Comparison of ENCODE assay signal across 17 cellular contexts in the genomic region with DNA sequence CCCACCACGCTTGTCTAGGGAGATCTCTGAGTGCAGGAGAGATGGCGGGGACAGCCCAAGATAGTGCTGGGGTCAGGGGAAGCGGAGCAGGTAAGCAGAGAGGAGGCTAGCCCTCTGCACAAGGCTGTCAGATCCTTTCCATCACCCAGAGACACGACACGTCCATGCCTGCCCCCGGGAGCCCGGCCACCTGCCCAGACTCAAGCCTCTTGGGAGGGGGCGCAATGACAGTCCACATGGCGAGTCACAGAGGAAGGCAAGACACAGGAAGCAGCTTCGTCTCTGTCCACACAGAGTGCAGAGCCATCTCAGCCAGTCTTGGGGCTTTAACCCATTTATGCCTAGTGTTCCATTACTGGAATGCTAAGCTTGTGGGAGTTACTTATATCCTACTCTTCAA.
DNase-seq lines count a peak whose midpoint lies in the region; ATAC-seq lines count a peak whose summit lies in the region.
"Had no signal": no experiment of that assay in that cellular context is flagged by ENCODE, and none has a peak within 500 bp of the region (broad histone marks: within the 10 kb centered on the region; RNA-seq: fewer than 3 reads in every experiment).

No MANE protein-coding gene starts in this region.

- peaks cover 55% of the 10 kb centered on the region for H3K4me1 Mint-ChIP-seq in T-helper 1 cell treated with Interleukin-12 subunit alpha and Interleukin-12 subunit beta and Interleukin-4 antibody, amounts not matched to agents 30 μg/mL and 1 μg/mL, for 36 hours (ENCODE audit: low read depth)
- H3K4me1 Mint-ChIP-seq in dendritic cell treated with granulocyte-macrophage colony-stimulating factor and Interleukin-4, amounts not matched to agents 40 ng/mL and 50 ng/mL, for 4 days (ENCODE audit: low read depth): peaks cover 67% of the 10 kb centered on the region
- H3K4me1 Mint-ChIP-seq in stimulated activated naive B cell treated with anti-CD40 and anti-IgM and Interleukin-4, amounts not matched to agents 10 μg/mL and 1 μg/mL and 100 μg/mL, for 72 hours: peaks cover 54 to 68% of the 10 kb centered on the region in 2 donors

- H3K4me3 Mint-ChIP-seq in T-helper 1 cell treated with Interleukin-12 subunit alpha and Interleukin-12 subunit beta and Interleukin-4 antibody, amounts not matched to agents 30 μg/mL and 1 μg/mL, for 36 hours: no peak overlapping the region
- H3K4me3 Mint-ChIP-seq in dendritic cell treated with granulocyte-macrophage colony-stimulating factor and Interleukin-4, amounts not matched to agents 40 ng/mL and 50 ng/mL, for 4 days: no peak overlapping the region
- H3K4me3 Mint-ChIP-seq in stimulated activated naive B cell treated with anti-CD40 and anti-IgM and Interleukin-4, amounts not matched to agents 10 μg/mL and 1 μg/mL and 100 μg/mL, for 72 hours: no peak overlapping the region

- DNase-seq in T-helper 1 cell (no peak), SK-N-DZ (ENCODE audit: low spot score) (peak; percentile 49), DMS53 (lab: John Stamatoyannopoulos, UW) (no peak)
- no peak for DNase-seq in stimulated activated naive B cell treated with anti-CD40 and anti-IgM and Interleukin-4, amounts not matched to agents 10 μg/mL and 1 μg/mL and 100 μg/mL, for 72 hours
- DNase-seq: activated CD4-positive, alpha-beta T cell treated with anti-CD3 and anti-CD28 coated beads, Interleukin-2, amount 50 U/mL, for 1 hour; activated effector memory CD4-positive, alpha-beta T cell treated with anti-CD3 and anti-CD28 coated beads, Interleukin-2, amount 50 U/mL, for 16 hours; body of pancreas; Calu3; foreskin keratinocyte; MV-4-11; right cardiac atrium; stimulated activated CD4-positive, alpha-beta T cell treated with anti-CD3 and anti-CD28 coated beads, Interleukin-2, amount 100 ng/mL, for 24 hours had no signal

- intact Hi-C loops in dendritic cell treated with granulocyte-macrophage colony-stimulating factor and Interleukin-4, amounts not matched to agents 40 ng/mL and 50 ng/mL, for 4 days (cut with micrococcal nuclease): no loop called here

- peak overlapping the region; percentile 26 for H3K27ac Mint-ChIP-seq in T-helper 1 cell treated with Interleukin-12 subunit alpha and Interleukin-12 subunit beta and Interleukin-4 antibody, amounts not matched to agents 30 μg/mL and 1 μg/mL, for 36 hours
- H3K27ac Mint-ChIP-seq in dendritic cell treated with granulocyte-macrophage colony-stimulating factor and Interleukin-4, amounts not matched to agents 40 ng/mL and 50 ng/mL, for 4 days: peak overlapping the region; percentile 14
- H3K27ac Mint-ChIP-seq in stimulated activated naive B cell treated with anti-CD40 and anti-IgM and Interleukin-4, amounts not matched to agents 10 μg/mL and 1 μg/mL and 100 μg/mL, for 72 hours: peak overlapping the region; percentile 90

- H3K27me3 Mint-ChIP-seq in T-helper 1 cell treated with Interleukin-12 subunit alpha and Interleukin-12 subunit beta and Interleukin-4 antibody, amounts not matched to agents 30 μg/mL and 1 μg/mL, for 36 hours (ENCODE audit: low read depth): no peaks in the 10 kb centered on the region
- H3K27me3 Mint-ChIP-seq in dendritic cell treated with granulocyte-macrophage colony-stimulating factor and Interleukin-4, amounts not matched to agents 40 ng/mL and 50 ng/mL, for 4 days: no peaks in the 10 kb centered on the region
- no peaks in the 10 kb centered on the region for H3K27me3 Mint-ChIP-seq in stimulated activated naive B cell treated with anti-CD40 and anti-IgM and Interleukin-4, amounts not matched to agents 10 μg/mL and 1 μg/mL and 100 μg/mL, for 72 hours

- no peak for ATAC-seq in stimulated activated naive B cell treated with anti-CD40 and anti-IgM and Interleukin-4, amounts not matched to agents 10 μg/mL and 1 μg/mL and 100 μg/mL, for 72 hours (replicated peaks)
- ATAC-seq in HG03025 (IDR thresholded peaks at IDR 0.05; ENCODE audit: low FRiP score, unreplicated experiment) (no peak), GM21447 (IDR thresholded peaks at IDR 0.05; ENCODE audit: unreplicated experiment) (no peak)
- ATAC-seq: A549, body of pancreas, foreskin keratinocyte, right cardiac atrium had no signal

- H3K9me3 Mint-ChIP-seq in T-helper 1 cell treated with Interleukin-12 subunit alpha and Interleukin-12 subunit beta and Interleukin-4 antibody, amounts not matched to agents 30 μg/mL and 1 μg/mL, for 36 hours: no peaks in the 10 kb centered on the region
- H3K9me3 Mint-ChIP-seq in dendritic cell treated with granulocyte-macrophage colony-stimulating factor and Interleukin-4, amounts not matched to agents 40 ng/mL and 50 ng/mL, for 4 days: no peaks in the 10 kb centered on the region
- H3K9me3 Mint-ChIP-seq in stimulated activated naive B cell treated with anti-CD40 and anti-IgM and Interleukin-4, amounts not matched to agents 10 μg/mL and 1 μg/mL and 100 μg/mL, for 72 hours: no peaks in the 10 kb centered on the region

- H3K36me3 Mint-ChIP-seq in T-helper 1 cell treated with Interleukin-12 subunit alpha and Interleukin-12 subunit beta and Interleukin-4 antibody, amounts not matched to agents 30 μg/mL and 1 μg/mL, for 36 hours (ENCODE audit: low read depth): peaks cover 49% of the 10 kb centered on the region
- H3K36me3 Mint-ChIP-seq in dendritic cell treated with granulocyte-macrophage colony-stimulating factor and Interleukin-4, amounts not matched to agents 40 ng/mL and 50 ng/mL, for 4 days (ENCODE audit: low read depth): peaks cover 74% of the 10 kb centered on the region
- peaks cover 10 to 28% of the 10 kb centered on the region in 2 donors for H3K36me3 Mint-ChIP-seq in stimulated activated naive B cell treated with anti-CD40 and anti-IgM and Interleukin-4, amounts not matched to agents 10 μg/mL and 1 μg/mL and 100 μg/mL, for 72 hours

Comparison
In these comparisons a context has a peak if more than half of its experiments do, and no peak if none do; other contexts are left out.
1. H3K27ac Mint-ChIP-seq: peak in every context shown above with its lines; median percentile 90 in stimulated activated naive B cell treated with anti-CD40 and anti-IgM and Interleukin-4, amounts not matched to agents 10 μg/mL and 1 μg/mL and 100 μg/mL, for 72 hours; 26 in T-helper 1 cell treated with Interleukin-12 subunit alpha and Interleukin-12 subunit beta and Interleukin-4 antibody, amounts not matched to agents 30 μg/mL and 1 μg/mL, for 36 hours; 14 in dendritic cell treated with granulocyte-macrophage colony-stimulating factor and Interleukin-4, amounts not matched to agents 40 ng/mL and 50 ng/mL, for 4 days.